In the genomic region with DNA sequence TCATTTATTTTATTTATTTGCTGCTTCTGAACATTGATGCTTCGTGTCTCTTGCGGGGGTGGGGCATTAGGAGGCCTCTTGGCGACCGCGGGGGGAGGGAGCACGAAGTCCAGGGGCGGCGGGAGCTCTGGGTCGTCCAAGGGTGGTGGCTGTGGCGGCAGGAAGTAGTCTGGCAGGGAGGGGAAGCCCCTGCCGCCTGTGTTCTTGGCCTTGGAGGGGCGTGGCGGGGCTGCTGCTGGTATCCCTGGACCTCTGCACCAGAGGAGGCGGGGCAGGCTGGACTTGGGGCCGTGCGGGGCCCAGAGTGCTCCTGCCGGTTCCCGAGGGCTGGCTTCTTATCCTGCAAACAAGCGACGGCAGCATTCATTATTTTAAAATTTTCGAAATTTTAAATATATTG, we compare ENCODE assay signal across 8 cellular contexts.
DNase-seq lines count a peak whose midpoint lies in the region; ATAC-seq and TF ChIP-seq lines count a peak whose summit lies in the region.

No MANE protein-coding gene starts in this region.

- POLR2A ChIA-PET in naive thymus-derived CD4-positive, alpha-beta T cell (lab: Charles Lee), result no interaction called here

- H3K4me3 Mint-ChIP-seq in naive thymus-derived CD4-positive, alpha-beta T cell, result peak overlapping the region in 1 of 10 donors; percentile 41

- H3K27me3 ChIP-seq in Peyer's patch (no peaks in the 10 kb centered on the region), left lung (peaks cover 0 to 9% of the 10 kb centered on the region in 2 donors)
- H3K27me3 ChIP-seq in naive thymus-derived CD4-positive, alpha-beta T cell (ENCODE audit: control insufficient read depth in 2 of 2, insufficient read depth in 2 of 2, low read length in 2 of 2), result no peaks in the 10 kb centered on the region

- TF ChIP-seq CTCF in GM12865 (IDR thresholded peaks at IDR 0.05; ENCODE audit: insufficient read depth, low read depth, low read length, missing control alignments), result no peak
- TF ChIP-seq CTCF in Peyer's patch (IDR thresholded peaks at IDR 0.05), result no peak
- TF ChIP-seq CTCF in left lung (IDR thresholded peaks at IDR 0.05), result no peak

- peaks cover 0 to 26% (median 0%) of the 10 kb centered on the region in 5 donors for H3K27me3 Mint-ChIP-seq in naive thymus-derived CD4-positive, alpha-beta T cell

- ATAC-seq in GM21717 (IDR thresholded peaks at IDR 0.05; ENCODE audit: unreplicated experiment), result peak; percentile 58
- ATAC-seq in left lung, result peak; percentile 47
- no peak for ATAC-seq in naive thymus-derived CD4-positive, alpha-beta T cell
- ATAC-seq in activated CD4-positive, CD25-positive, alpha-beta regulatory T cell treated with anti-CD3 and anti-CD28 coated beads, Interleukin-2, amount 50 U/mL, for 24 hours, result no peak

- no peaks in the 10 kb centered on the region for H3K9me3 ChIP-seq in Peyer's patch
- no peaks in the 10 kb centered on the region for H3K9me3 ChIP-seq in left lung
- H3K9me3 ChIP-seq in naive thymus-derived CD4-positive, alpha-beta T cell (ENCODE audit: control insufficient read depth in 2 of 3, low read length in 3 of 3), result no peaks in the 10 kb centered on the region

- H3K4me3 ChIP-seq in GM12865 (ENCODE audit: low read depth, low read length) (no peak overlapping the region), Peyer's patch (peak overlapping the region in 2 of 4 donors; percentile 3 to 23), left lung (no peak overlapping the region)
- no peak overlapping the region for H3K4me3 ChIP-seq in naive thymus-derived CD4-positive, alpha-beta T cell (ENCODE audit: low read length)

- intact Hi-C loops in left lung (cut with DNase I), result no loop called here
- intact Hi-C loops in naive thymus-derived CD4-positive, alpha-beta T cell (cut with micrococcal nuclease), result no loop called here

- no peaks in the 10 kb centered on the region for H3K36me3 ChIP-seq in Peyer's patch
- no peaks in the 10 kb centered on the region for H3K36me3 ChIP-seq in left lung
- no peaks in the 10 kb centered on the region for H3K36me3 ChIP-seq in naive thymus-derived CD4-positive, alpha-beta T cell (ENCODE audit: control insufficient read depth in 2 of 3, insufficient read depth in 3 of 3, low read length in 3 of 3)

- no peak for TF ChIP-seq POLR2A in Peyer's patch (IDR thresholded peaks at IDR 0.05)

- H3K9me3 Mint-ChIP-seq in naive thymus-derived CD4-positive, alpha-beta T cell, result no peaks in the 10 kb centered on the region

- peaks cover 0 to 9% (median 4%) of the 10 kb centered on the region in 5 donors for H3K36me3 Mint-ChIP-seq in naive thymus-derived CD4-positive, alpha-beta T cell

- no peak overlapping the region for H3K27ac Mint-ChIP-seq in naive thymus-derived CD4-positive, alpha-beta T cell

- H3K4me1 Mint-ChIP-seq in naive thymus-derived CD4-positive, alpha-beta T cell, result peaks cover 0 to 5% (median 0%) of the 10 kb centered on the region in 7 donors

- CTCF ChIA-PET in naive thymus-derived CD4-positive, alpha-beta T cell (lab: Charles Lee), result no interaction called here

- H3K4me1 ChIP-seq in Peyer's patch, result peaks cover 0 to 7% (median 0%) of the 10 kb centered on the region in 4 donors
- peaks cover 5 to 6% of the 10 kb centered on the region in 2 donors for H3K4me1 ChIP-seq in left lung
- H3K4me1 ChIP-seq in naive thymus-derived CD4-positive, alpha-beta T cell (ENCODE audit: control insufficient read depth in 2 of 2, insufficient read depth in 2 of 2, low read length in 2 of 2), result no peaks in the 10 kb centered on the region

- DNase-seq in GM12865 (ENCODE audit: low read depth) (peak; percentile 51), Peyer's patch (peak; percentile 32 to 80 (median 75)), left lung (peak in 1 of 2 donors; percentile 79), HT-29 (ENCODE audit: low spot score) (no peak), kidney glomerular epithelial cell (lab: John Stamatoyannopoulos, UW) (no peak)
- DNase-seq in naive thymus-derived CD4-positive, alpha-beta T cell, result no peak

- H3K27ac ChIP-seq in Peyer's patch (no peak overlapping the region), left lung (no peak overlapping the region)
- no peak overlapping the region for H3K27ac ChIP-seq in naive thymus-derived CD4-positive, alpha-beta T cell (ENCODE audit: low read depth, low read length)

Comparison
In these comparisons a context has a peak if more than half of its experiments do, and no peak if none do; other contexts are left out.
1. DNase-seq: peak in GM12865 (single experiment) and Peyer's patch (3 of 3); none in HT-29 (single experiment), naive thymus-derived CD4-positive, alpha-beta T cell (0 of 9) and kidney glomerular epithelial cell (single experiment).
2. ATAC-seq: peak in GM21717 (single experiment) and left lung (single experiment); none in naive thymus-derived CD4-positive, alpha-beta T cell (single experiment) and activated CD4-positive, CD25-positive, alpha-beta regulatory T cell treated with anti-CD3 and anti-CD28 coated beads, Interleukin-2, amount 50 U/mL, for 24 hours (0 of 2).